ENCODE assay signal across 21 cellular contexts in the genomic region with DNA sequence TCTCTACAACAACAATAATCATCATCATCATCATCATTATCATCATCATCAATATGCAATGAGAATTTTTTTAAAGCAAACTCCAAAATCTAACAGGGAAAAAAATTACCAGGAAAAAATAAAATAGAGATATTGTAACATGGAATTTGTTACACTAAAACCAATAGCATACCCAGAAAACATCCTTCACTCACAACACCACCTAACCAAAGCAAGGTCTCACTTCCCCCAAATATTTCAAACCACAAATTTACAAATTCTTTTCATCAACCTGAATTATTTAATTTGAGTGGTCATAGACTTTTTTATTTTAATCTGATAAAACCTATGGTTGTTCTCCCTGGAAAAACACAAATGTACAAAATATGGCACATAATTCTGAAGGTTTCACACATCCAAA.
"Had no signal": no experiment of that assay in that cellular context is flagged by ENCODE, and none has a peak within 500 bp of the region (broad histone marks: within the 10 kb centered on the region; RNA-seq: fewer than 3 reads in every experiment).

No MANE protein-coding gene starts in this region.

- H3K27me3 Mint-ChIP-seq: activated CD4-positive, alpha-beta T cell treated with anti-CD3 and anti-CD28 coated beads for 36 hours; naive thymus-derived CD4-positive, alpha-beta T cell had no signal

- H3K36me3 ChIP-seq: cardiac muscle cell, lower lobe of right lung, transverse colon had no signal

- H3K4me3 Mint-ChIP-seq: activated CD4-positive, alpha-beta T cell treated with anti-CD3 and anti-CD28 coated beads for 36 hours; activated T-cell treated with anti-CD3 and anti-CD28 coated beads, Interleukin-2, amount 50 U/mL, for 4 hours; stimulated activated effector memory CD8-positive, alpha-beta T cell treated with anti-CD3 and anti-CD28 coated beads, Interleukin-12 subunit alpha, Interleukin-12 subunit beta, amount 100 ng/mL, for 72 hours had no signal

- FAIRE-seq: kidney, small intestine, TTC549, urothelium cell line had no signal

- H3K36me3 Mint-ChIP-seq: naive thymus-derived CD4-positive, alpha-beta T cell; stimulated activated effector memory CD8-positive, alpha-beta T cell treated with anti-CD3 and anti-CD28 coated beads, Interleukin-12 subunit alpha, Interleukin-12 subunit beta, amount 100 ng/mL, for 72 hours had no signal

- H3K27ac Mint-ChIP-seq: activated CD4-positive, alpha-beta T cell treated with anti-CD3 and anti-CD28 coated beads for 36 hours; activated T-helper 2 cell treated with anti-CD3 and anti-CD28 coated beads, Interferon-gamma antibody, Interleukin-2, Interleukin-4, amounts not matched to agents 10 μg/mL and 5 μg/mL and 100 μg/mL, durations not matched to agents 14 hours and 24 hours and 36 hours; stimulated activated effector memory CD8-positive, alpha-beta T cell treated with anti-CD3 and anti-CD28 coated beads, Interleukin-12 subunit alpha, Interleukin-12 subunit beta, amount 100 ng/mL, for 72 hours had no signal

- H3K27me3 ChIP-seq: cardiac muscle cell, foreskin keratinocyte, transverse colon had no signal

- H3K4me3 ChIP-seq: cardiac muscle cell, lower lobe of right lung, transverse colon had no signal

- H3K4me1 ChIP-seq: foreskin keratinocyte had no signal

- H3K27ac ChIP-seq: cardiac muscle cell, foreskin keratinocyte, lower lobe of right lung, transverse colon had no signal

- ATAC-seq: activated CD4-positive, alpha-beta T cell treated with anti-CD3 and anti-CD28 coated beads for 36 hours; activated T-cell treated with anti-CD3 and anti-CD28 coated beads, Interleukin-2, amount 50 U/mL, for 4 hours; foreskin keratinocyte; left lobe of liver; lower lobe of right lung; naive thymus-derived CD4-positive, alpha-beta T cell; sciatic nerve; stimulated activated effector memory CD8-positive, alpha-beta T cell treated with anti-CD3 and anti-CD28 coated beads, Interleukin-12 subunit alpha, Interleukin-12 subunit beta, amount 100 ng/mL, for 72 hours had no signal

- DNase-seq: activated CD4-positive, alpha-beta T cell treated with anti-CD3 and anti-CD28 coated beads for 36 hours; activated CD4-positive, alpha-beta T cell treated with anti-CD3 and anti-CD28 coated beads, Interleukin-2, amount 50 U/mL, for 48 hours; activated CD8-positive, alpha-beta memory T cell treated with anti-CD3 and anti-CD28 coated beads, Interleukin-2, amount 50 U/mL, for 48 hours; activated naive CD4-positive, alpha-beta T cell; activated T-cell treated with anti-CD3 and anti-CD28 coated beads, Interleukin-2, amount 50 U/mL, for 4 hours; dermis blood vessel endothelial cell; effector CD8-positive, alpha-beta T cell; foreskin keratinocyte; kidney; lower lobe of right lung; naive thymus-derived CD4-positive, alpha-beta T cell; small intestine; stimulated activated CD4-positive, alpha-beta T cell treated with anti-CD3 and anti-CD28 coated beads, Interleukin-2, amount 100 ng/mL, for 24 hours; transverse colon had no signal

- H3K9me3 Mint-ChIP-seq: activated T-cell treated with anti-CD3 and anti-CD28 coated beads, Interleukin-2, amount 50 U/mL, for 4 hours; activated T-helper 2 cell treated with anti-CD3 and anti-CD28 coated beads, Interferon-gamma antibody, Interleukin-2, Interleukin-4, amounts not matched to agents 10 μg/mL and 5 μg/mL and 100 μg/mL, durations not matched to agents 14 hours and 24 hours and 36 hours; stimulated activated effector memory CD8-positive, alpha-beta T cell treated with anti-CD3 and anti-CD28 coated beads, Interleukin-12 subunit alpha, Interleukin-12 subunit beta, amount 100 ng/mL, for 72 hours had no signal

- H3K9me3 ChIP-seq: lower lobe of right lung, transverse colon had no signal
